In genomic region chr3:64213224-64213893, GRCh38 we compare ENCODE assay signal across 14 cellular contexts. TPM values are rescaled to one million over a fixed set of nuclear protein-coding genes. Genes with fewer than 3 reads are reported as not detected.
A peak's percentile ranks its signal among the peaks of the same experiment; 100 is the strongest.
DNase-seq lines count a peak whose midpoint lies in the region; ATAC-seq, FAIRE-seq and TF ChIP-seq lines count a peak whose summit lies in the region.
"Had no signal": no experiment of that assay in that cellular context is flagged by ENCODE, and none has a peak within 500 bp of the region (broad histone marks: within the 10 kb centered on the region; RNA-seq: fewer than 3 reads in every experiment).

No MANE protein-coding gene starts in this region.

- H3K36me3 Mint-ChIP-seq in progenitor cell of endocrine pancreas (ENCODE audit: insufficient read depth), result no peaks in the 10 kb centered on the region
- H3K36me3 Mint-ChIP-seq: CD4-positive, alpha-beta memory T cell had no signal

- peaks cover 90% of the 10 kb centered on the region for H3K79me2 ChIP-seq in mammary epithelial cell (ENCODE audit: insufficient read depth, low read length)

- peak overlapping the region; percentile 84 for H3K4me2 ChIP-seq in mammary epithelial cell (ENCODE audit: insufficient read depth, low read depth, low read length)

- TF ChIP-seq CTCF in mammary epithelial cell (conservative IDR thresholded peaks at IDR 0.05 in 1 of 2, IDR thresholded peaks at IDR 0.05 in 1 of 2; ENCODE audit: extremely low read depth in 1 of 2, insufficient read depth in 1 of 2, low read depth in 1 of 2, low read length in 2 of 2), result no peak
- TF ChIP-seq CTCF in lower lobe of right lung (IDR thresholded peaks at IDR 0.05), result no peak
- no peak for TF ChIP-seq CTCF in D721Med (IDR thresholded peaks at IDR 0.05; ENCODE audit: insufficient read depth, missing control alignments)
- no peak for TF ChIP-seq CTCF in progenitor cell of endocrine pancreas (IDR thresholded peaks at IDR 0.05; ENCODE audit: unreplicated experiment)

- H3K36me3 ChIP-seq in mammary epithelial cell (ENCODE audit: insufficient read depth, low read length), result no peaks in the 10 kb centered on the region
- H3K36me3 ChIP-seq in lower lobe of right lung, result no peaks in the 10 kb centered on the region
- peaks cover 0 to 2% of the 10 kb centered on the region in 2 donors for H3K36me3 ChIP-seq in stomach smooth muscle (ENCODE audit: control insufficient read depth in 2 of 2, insufficient read depth in 2 of 2, low read length in 2 of 2)

- no peak overlapping the region for H3K4me3 Mint-ChIP-seq in progenitor cell of endocrine pancreas (ENCODE audit: low read depth)
- H3K4me3 Mint-ChIP-seq: activated T-helper 1 cell treated with anti-CD3 and anti-CD28 coated beads, Interleukin-12 subunit alpha, Interleukin-12 subunit beta, Interleukin-2, Interleukin-4 antibody, amounts not matched to agents 30 ng/mL and 10 ng/mL and 1 ng/mL, durations not matched to agents 14 hours and 24 hours and 36 hours; CD4-positive, alpha-beta memory T cell had no signal

- H3K27ac ChIP-seq in mammary epithelial cell (ENCODE audit: insufficient read depth, low read depth, low read length), result peak overlapping the region; percentile 83
- H3K27ac ChIP-seq in lower lobe of right lung, result peak overlapping the region; percentile 68
- H3K27ac ChIP-seq in stomach smooth muscle (ENCODE audit: low read length), result peak overlapping the region; percentile 79

- H3K4me3 ChIP-seq in mammary epithelial cell (replicated peaks in 1 of 3; ENCODE audit: insufficient read depth in 1 of 3, low read depth in 2 of 3, low read length in 3 of 3), result no peak overlapping the region
- H3K4me3 ChIP-seq in lower lobe of right lung, result peak overlapping the region; percentile 24
- peak overlapping the region in 1 of 2 donors; percentile 63 for H3K4me3 ChIP-seq in stomach smooth muscle (ENCODE audit: low read length in 2 of 2)

- FAIRE-seq in D721Med (lab: Jason Lieb, UNC), result no peak
- FAIRE-seq: GM12892 had no signal

- intact Hi-C loops in mammary epithelial cell (cut with micrococcal nuclease), result no loop called here
- intact Hi-C loops in lower lobe of right lung (cut with DNase I), result no loop called here

- no peaks in the 10 kb centered on the region for H3K27me3 Mint-ChIP-seq in progenitor cell of endocrine pancreas

- H3K4me1 ChIP-seq in mammary epithelial cell (ENCODE audit: insufficient read depth, low read length), result peaks cover 57% of the 10 kb centered on the region
- peaks cover 77% of the 10 kb centered on the region for H3K4me1 ChIP-seq in lower lobe of right lung
- peaks cover 82% of the 10 kb centered on the region for H3K4me1 ChIP-seq in stomach smooth muscle (ENCODE audit: control insufficient read depth, insufficient read depth, low read length)

- no peaks in the 10 kb centered on the region for H4K20me1 ChIP-seq in mammary epithelial cell (ENCODE audit: insufficient read depth, low read length)

- H3K27me3 ChIP-seq in mammary epithelial cell (ENCODE audit: insufficient read depth, low read length) (no peaks in the 10 kb centered on the region), lower lobe of right lung (ENCODE audit: low read depth) (no peaks in the 10 kb centered on the region), stomach smooth muscle (ENCODE audit: control insufficient read depth in 1 of 2, insufficient read depth in 2 of 2, low read length in 2 of 2) (no peaks in the 10 kb centered on the region)

- 51% methylated on average over 6 of the region's 9 CpGs for WGBS in mammary epithelial cell (ENCODE audit: low coverage, missing lambda C conversion rate)

- in situ Hi-C loops in mammary epithelial cell (cut with MboI; ENCODE audit: low sequenced_read_pairs in 2 of 2), result no loop called here

- peaks cover 6% of the 10 kb centered on the region for H3K4me1 Mint-ChIP-seq in progenitor cell of endocrine pancreas (ENCODE audit: low read depth)
- H3K4me1 Mint-ChIP-seq: CD4-positive, alpha-beta memory T cell had no signal

- H3K27ac Mint-ChIP-seq in progenitor cell of endocrine pancreas, result no peak overlapping the region
- H3K27ac Mint-ChIP-seq: activated T-helper 1 cell treated with anti-CD3 and anti-CD28 coated beads, Interleukin-12 subunit alpha, Interleukin-12 subunit beta, Interleukin-2, Interleukin-4 antibody, amounts not matched to agents 30 ng/mL and 10 ng/mL and 1 ng/mL, durations not matched to agents 14 hours and 24 hours and 36 hours; CD4-positive, alpha-beta memory T cell had no signal

- no peaks in the 10 kb centered on the region for H3K9me3 ChIP-seq in mammary epithelial cell (replicated peaks; ENCODE audit: insufficient read depth, low read length)
- H3K9me3 ChIP-seq in lower lobe of right lung, result no peaks in the 10 kb centered on the region
- H3K9me3 ChIP-seq in stomach smooth muscle (ENCODE audit: control insufficient read depth in 2 of 2, low read length in 2 of 2), result no peaks in the 10 kb centered on the region

- DNase-seq in HCEC 1CT, result peak; percentile 43
- no peak for DNase-seq in mammary epithelial cell
- no peak for DNase-seq in lower lobe of right lung
- no peak for DNase-seq in D721Med (ENCODE audit: insufficient read length, low spot score)
- DNase-seq in progenitor cell of endocrine pancreas (ENCODE audit: low spot score, unreplicated experiment), result no peak
- DNase-seq: CD4-positive, alpha-beta memory T cell; Karpas-422; NCI-H1694; NCI-H524 treated with DMSO at 0.1 percent for 48 hours had no signal

- dilution Hi-C loops in mammary epithelial cell (cut with HindIII; ENCODE audit: low sequenced_read_pairs), result no loop called here

- no peak for ATAC-seq in lower lobe of right lung
- ATAC-seq in GM18870 (IDR thresholded peaks at IDR 0.05; ENCODE audit: unreplicated experiment), result no peak
- ATAC-seq in HG02798 (IDR thresholded peaks at IDR 0.05; ENCODE audit: poor library complexity, unreplicated experiment), result no peak

- H3K9me3 Mint-ChIP-seq in progenitor cell of endocrine pancreas (ENCODE audit: low read depth), result peaks cover 3% of the 10 kb centered on the region
- H3K9me3 Mint-ChIP-seq: activated T-helper 1 cell treated with anti-CD3 and anti-CD28 coated beads, Interleukin-12 subunit alpha, Interleukin-12 subunit beta, Interleukin-2, Interleukin-4 antibody, amounts not matched to agents 30 ng/mL and 10 ng/mL and 1 ng/mL, durations not matched to agents 14 hours and 24 hours and 36 hours; CD4-positive, alpha-beta memory T cell had no signal

- no peak overlapping the region for H3K9ac ChIP-seq in mammary epithelial cell (ENCODE audit: insufficient read depth, low read length)
- H3K9ac ChIP-seq in stomach smooth muscle (ENCODE audit: low read length in 2 of 2), result no peak overlapping the region

- no peak overlapping the region for H2AFZ ChIP-seq in mammary epithelial cell (ENCODE audit: low read depth, low read length)

- CTCF ChIA-PET in mammary epithelial cell (lab: Charles Lee; ENCODE audit: low non-redundant PET), result no interaction called here

- no TSS peak for BruUV-seq in mammary epithelial cell (replicated peaks; lab: Mats Ljungman, UMichigan)

RNA-seq across cellular contexts. Expression of gene PRICKLE2, which starts 11.9 kb away (rescaled TPM):
- total RNA-seq in mammary epithelial cell, result 10 to 100 TPM; 23.2 to 50.5 TPM
- 8.6 TPM for polyA plus RNA-seq in mammary epithelial cell
- polyA minus RNA-seq in mammary epithelial cell, result 50.8 TPM
- 43.5 TPM for total RNA-seq in lower lobe of right lung
- 23.2 and 25.3 TPM in 2 replicates for total RNA-seq in progenitor cell of endocrine pancreas
- total RNA-seq: activated T-helper 1 cell treated with anti-CD3 and anti-CD28 coated beads, Interleukin-12 subunit alpha, Interleukin-12 subunit beta, Interleukin-2, Interleukin-4 antibody, amounts not matched to agents 30 ng/mL and 10 ng/mL and 1 ng/mL, durations not matched to agents 14 hours and 24 hours and 36 hours; CD4-positive, alpha-beta memory T cell had no signal
- polyA plus RNA-seq: CD4-positive, alpha-beta memory T cell had no signal
